ENCODE assay signal across 20 cellular contexts in the genomic region with DNA sequence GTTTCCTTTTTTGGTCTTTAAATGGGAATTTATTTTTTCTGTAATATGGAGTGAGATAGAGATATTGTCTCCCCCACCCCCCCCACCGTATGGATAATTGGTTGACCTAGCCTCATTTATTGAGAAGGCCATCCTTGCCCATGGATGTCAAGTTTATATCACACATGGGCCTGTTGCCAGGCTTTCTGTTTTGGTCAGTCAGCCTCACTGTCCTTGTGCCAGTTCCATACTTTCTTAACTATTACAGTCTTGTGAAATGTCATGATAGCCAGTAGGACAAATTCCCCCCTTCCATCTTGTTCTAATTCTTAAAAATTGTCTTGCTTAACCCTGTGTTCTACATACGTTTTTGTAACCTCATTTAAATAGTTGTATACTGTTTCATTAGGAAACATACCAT.
"Had no signal": no experiment of that assay in that cellular context is flagged by ENCODE, and none has a peak within 500 bp of the region (broad histone marks: within the 10 kb centered on the region; RNA-seq: fewer than 3 reads in every experiment).

No MANE protein-coding gene starts in this region.

- H3K9me3 ChIP-seq: breast epithelium, esophagus muscularis mucosa, lower lobe of right lung, neutrophil, pancreas, right lobe of liver, SJSA1, thyroid gland had no signal

- H3K9me3 Mint-ChIP-seq: naive thymus-derived CD8-positive, alpha-beta T cell; T-helper 1 cell treated with Interleukin-12 subunit alpha and Interleukin-12 subunit beta and Interleukin-4 antibody, amounts not matched to agents 30 μg/mL and 1 μg/mL, for 36 hours had no signal

- H3K27ac ChIP-seq: breast epithelium, esophagus muscularis mucosa, lower lobe of right lung, neutrophil, pancreas, right lobe of liver, SJSA1, thyroid gland, WERI-Rb-1 had no signal

- H3K4me3 Mint-ChIP-seq: activated naive CD8-positive, alpha-beta T cell treated with anti-CD3 and anti-CD28 coated beads, Interleukin-2, amount 10 ng/mL, durations not matched to agents 7 days and 5 days; naive thymus-derived CD8-positive, alpha-beta T cell; stimulated activated memory B cell treated with anti-CD40 and anti-IgM and Interleukin-4, amounts not matched to agents 10 μg/mL and 1 μg/mL and 100 μg/mL, for 72 hours; T-helper 1 cell treated with Interleukin-12 subunit alpha and Interleukin-12 subunit beta and Interleukin-4 antibody, amounts not matched to agents 30 μg/mL and 1 μg/mL, for 36 hours had no signal

- H3K27me3 Mint-ChIP-seq: activated naive CD8-positive, alpha-beta T cell treated with anti-CD3 and anti-CD28 coated beads, Interleukin-2, amount 10 ng/mL, durations not matched to agents 7 days and 5 days; naive thymus-derived CD8-positive, alpha-beta T cell; stimulated activated memory B cell treated with anti-CD40 and anti-IgM and Interleukin-4, amounts not matched to agents 10 μg/mL and 1 μg/mL and 100 μg/mL, for 72 hours had no signal

- H3K36me3 ChIP-seq: breast epithelium, right lobe of liver, SJSA1, thyroid gland, WERI-Rb-1 had no signal

- H3K27me3 ChIP-seq: breast epithelium, esophagus muscularis mucosa, neutrophil, pancreas, right lobe of liver, SJSA1, thyroid gland had no signal

- H3K27ac Mint-ChIP-seq: activated naive CD8-positive, alpha-beta T cell treated with anti-CD3 and anti-CD28 coated beads, Interleukin-2, amount 10 ng/mL, durations not matched to agents 7 days and 5 days; stimulated activated memory B cell treated with anti-CD40 and anti-IgM and Interleukin-4, amounts not matched to agents 10 μg/mL and 1 μg/mL and 100 μg/mL, for 72 hours; T-helper 1 cell treated with Interleukin-12 subunit alpha and Interleukin-12 subunit beta and Interleukin-4 antibody, amounts not matched to agents 30 μg/mL and 1 μg/mL, for 36 hours had no signal

- DNase-seq: activated CD4-positive, alpha-beta T cell treated with anti-CD3 and anti-CD28 coated beads for 1 hour; activated CD4-positive, alpha-beta T cell treated with anti-CD3 and anti-CD28 coated beads, Interleukin-2, amount 50 U/mL, for 4 hours; activated naive CD8-positive, alpha-beta T cell treated with anti-CD3 and anti-CD28 coated beads, Interleukin-2, amount 10 ng/mL, durations not matched to agents 7 days and 5 days; aorta; effector memory CD4-positive, alpha-beta T cell; foreskin melanocyte; hypothalamus; lower lobe of right lung; naive thymus-derived CD8-positive, alpha-beta T cell; pancreas; right lobe of liver; stimulated activated CD4-positive, alpha-beta T cell treated with anti-CD3 and anti-CD28 coated beads, Interleukin-4, amount 100 ng/mL, for 24 hours; thyroid gland; WERI-Rb-1 had no signal

- ATAC-seq: lower lobe of right lung; naive thymus-derived CD8-positive, alpha-beta T cell; pancreas; right lobe of liver; stimulated activated memory B cell treated with anti-CD40 and anti-IgM and Interleukin-4, amounts not matched to agents 10 μg/mL and 1 μg/mL and 100 μg/mL, for 72 hours had no signal

- H3K4me1 ChIP-seq: breast epithelium, pancreas, right lobe of liver had no signal

- H3K4me3 ChIP-seq: breast epithelium, esophagus muscularis mucosa, lower lobe of right lung, pancreas, right lobe of liver, SJSA1, thyroid gland had no signal
